ENCODE assay signal across 22 cellular contexts in genomic region chr12:93016752-93017350, GRCh38.
DNase-seq lines count a peak whose midpoint lies in the region; ATAC-seq and TF ChIP-seq lines count a peak whose summit lies in the region.
"Had no signal": no experiment of that assay in that cellular context is flagged by ENCODE, and none has a peak within 500 bp of the region (broad histone marks: within the 10 kb centered on the region; RNA-seq: fewer than 3 reads in every experiment).

No MANE protein-coding gene starts in this region.

- no peak overlapping the region for H3K27ac Mint-ChIP-seq in neural progenitor cell
- no peak overlapping the region for H3K27ac Mint-ChIP-seq in activated naive CD8-positive, alpha-beta T cell treated with anti-CD3 and anti-CD28 coated beads for 36 hours
- H3K27ac Mint-ChIP-seq: nephron progenitor cell had no signal

- H3K36me3 Mint-ChIP-seq in neural progenitor cell = no peaks in the 10 kb centered on the region
- no peaks in the 10 kb centered on the region for H3K36me3 Mint-ChIP-seq in activated naive CD8-positive, alpha-beta T cell treated with anti-CD3 and anti-CD28 coated beads for 36 hours

- no peaks in the 10 kb centered on the region for H3K9me2 ChIP-seq in PC-9 (ENCODE audit: insufficient read depth)

- peaks cover 51% of the 10 kb centered on the region for H3K4me1 ChIP-seq in PC-9 (replicated peaks; ENCODE audit: insufficient read depth)
- H3K4me1 ChIP-seq in neural progenitor cell = peaks cover 7% of the 10 kb centered on the region
- H3K4me1 ChIP-seq: A549, gastroesophageal sphincter, spleen had no signal

- H3K36me3 ChIP-seq in PC-9 (ENCODE audit: low read depth) (no peaks in the 10 kb centered on the region), neural progenitor cell (no peaks in the 10 kb centered on the region), H7 (replicated peaks; ENCODE audit: control insufficient read depth, insufficient read depth, low read length) (no peaks in the 10 kb centered on the region)
- H3K36me3 ChIP-seq: adrenal gland, gastroesophageal sphincter, HAP-1, spleen, suprapubic skin had no signal

- no peak overlapping the region for H3K4me3 Mint-ChIP-seq in neural progenitor cell
- H3K4me3 Mint-ChIP-seq in activated naive CD8-positive, alpha-beta T cell treated with anti-CD3 and anti-CD28 coated beads for 36 hours = no peak overlapping the region

- H3K27me3 ChIP-seq in PC-9 (ENCODE audit: insufficient read depth, low read depth) (no peaks in the 10 kb centered on the region), neural progenitor cell (no peaks in the 10 kb centered on the region), H7 (ENCODE audit: control insufficient read depth, insufficient read depth, low read length) (no peaks in the 10 kb centered on the region)
- H3K27me3 ChIP-seq: adrenal gland, gastroesophageal sphincter, spleen, suprapubic skin had no signal

- H4K20me1 ChIP-seq in PC-9 (ENCODE audit: insufficient read depth) = no peaks in the 10 kb centered on the region
- H4K20me1 ChIP-seq in neural progenitor cell (ENCODE audit: low read depth) = no peaks in the 10 kb centered on the region

- CTCF ChIA-PET in PC-9 (lab: Charles Lee) = interaction anchor here (0.7 kb wide), 2 partner anchors 124 to 189 kb away, joined by 3 to 5 read pairs; no protein-coding TSS in a partner anchor

- no peaks in the 10 kb centered on the region for H3K9me3 Mint-ChIP-seq in neural progenitor cell
- no peaks in the 10 kb centered on the region for H3K9me3 Mint-ChIP-seq in activated naive CD8-positive, alpha-beta T cell treated with anti-CD3 and anti-CD28 coated beads for 36 hours
- H3K9me3 Mint-ChIP-seq: nephron progenitor cell had no signal

- H3K9ac ChIP-seq in neural progenitor cell = no peak overlapping the region

- no TSS peak for BruUV-seq in PC-9 (replicated peaks; lab: Mats Ljungman, UMichigan)

- H3F3A ChIP-seq in PC-9 (ENCODE audit: insufficient read depth, low read depth) (peaks cover 33% of the 10 kb centered on the region; the same call in 1 of the 2 replicates), neural progenitor cell (ENCODE audit: low read depth) (peaks cover 3% of the 10 kb centered on the region)

- H3K79me2 ChIP-seq in PC-9 (ENCODE audit: low read depth) = no peaks in the 10 kb centered on the region
- H3K79me2 ChIP-seq in neural progenitor cell (ENCODE audit: low read depth) = no peaks in the 10 kb centered on the region

- TF ChIP-seq CTCF in PC-9 (conservative IDR thresholded peaks at IDR 0.05) (no peak), neural progenitor cell (IDR thresholded peaks at IDR 0.05) (no peak)

- H3K4me3 ChIP-seq in PC-9 (no peak overlapping the region), neural progenitor cell (no peak overlapping the region), H7 (ENCODE audit: insufficient read depth, low read depth, low read length) (no peak overlapping the region)
- H3K4me3 ChIP-seq: A549, adrenal gland, gastroesophageal sphincter, HAP-1, spleen, suprapubic skin had no signal

- POLR2A ChIA-PET in PC-9 (lab: Charles Lee; ENCODE audit: unreplicated experiment) = interaction anchor here (0.6 kb wide), 2 partner anchors 162 to 871 kb away, joined by 4 to 8 read pairs; no protein-coding TSS in a partner anchor

- intact Hi-C loops in PC-9 (cut with micrococcal nuclease; ENCODE audit: unreplicated experiment) = no loop called here

- H3K9me3 ChIP-seq in PC-9 (ENCODE audit: insufficient read depth, low read depth) (no peaks in the 10 kb centered on the region; the same call in 1 of the 2 replicates), neural progenitor cell (ENCODE audit: low read depth) (no peaks in the 10 kb centered on the region)
- H3K9me3 ChIP-seq: A549, adrenal gland, gastroesophageal sphincter, HAP-1, spleen, suprapubic skin had no signal

- peaks cover 2% of the 10 kb centered on the region for H3K27me3 Mint-ChIP-seq in neural progenitor cell (ENCODE audit: insufficient read depth, low read depth)
- peaks cover 4% of the 10 kb centered on the region for H3K27me3 Mint-ChIP-seq in activated naive CD8-positive, alpha-beta T cell treated with anti-CD3 and anti-CD28 coated beads for 36 hours

- peak; percentile 59 for DNase-seq in Ammon's horn (ENCODE audit: low spot score)
- no peak for DNase-seq in PC-9
- DNase-seq in foreskin melanocyte = peak; percentile 62
- peak; percentile 29 for DNase-seq in neural progenitor cell (ENCODE audit: low spot score)
- DNase-seq in activated naive CD8-positive, alpha-beta T cell treated with anti-CD3 and anti-CD28 coated beads for 36 hours = no peak
- no peak for DNase-seq in H7
- no peak for DNase-seq in cerebellum (ENCODE audit: low spot score)
- DNase-seq: activated CD4-positive, alpha-beta T cell treated with anti-CD3 and anti-CD28 coated beads, Interleukin-2, amount 50 U/mL, for 1 hour; activated CD8-positive, alpha-beta memory T cell treated with anti-CD3 and anti-CD28 coated beads, Interleukin-2, amount 50 U/mL, for 48 hours; activated effector memory CD4-positive, alpha-beta T cell treated with anti-CD3 and anti-CD28 coated beads, Interleukin-2, amount 50 U/mL, for 16 hours; adrenal gland; left colon; NCI-H1417 treated with DMSO at 0.1 percent for 48 hours; nephron progenitor cell; spleen; T-helper 1 cell had no signal

- peaks cover 12% of the 10 kb centered on the region for H3K4me1 Mint-ChIP-seq in neural progenitor cell
- H3K4me1 Mint-ChIP-seq in activated naive CD8-positive, alpha-beta T cell treated with anti-CD3 and anti-CD28 coated beads for 36 hours = peaks cover 6% of the 10 kb centered on the region

- ATAC-seq in GM19328 (IDR thresholded peaks at IDR 0.05; ENCODE audit: unreplicated experiment) = no peak
- ATAC-seq: A549, gastroesophageal sphincter, Right ventricle myocardium inferior had no signal

- 0 out of 2 replicates have a peak overlapping the region, but pooled peaks have one; percentile 11 for H3K27ac ChIP-seq in PC-9
- H3K27ac ChIP-seq in neural progenitor cell = no peak overlapping the region
- H3K27ac ChIP-seq: A549, adrenal gland, gastroesophageal sphincter, spleen, suprapubic skin had no signal

- peak overlapping the region; percentile 59 for H3K4me2 ChIP-seq in PC-9
- H3K4me2 ChIP-seq in neural progenitor cell = no peak overlapping the region
- H3K4me2 ChIP-seq: A549 had no signal

- H2AFZ ChIP-seq in PC-9 (no peak overlapping the region), neural progenitor cell (replicated peaks) (no peak overlapping the region)

Comparison
In these comparisons a context has a peak if more than half of its experiments do, and no peak if none do; other contexts are left out.
1. DNase-seq: peak in Ammon's horn (single experiment), foreskin melanocyte (single experiment) and neural progenitor cell (single experiment); none in PC-9 (0 of 2), activated naive CD8-positive, alpha-beta T cell treated with anti-CD3 and anti-CD28 coated beads for 36 hours (single experiment), H7 (single experiment) and cerebellum (single experiment).